Comparison of ENCODE assay signal across 35 cellular contexts in the genomic region with DNA sequence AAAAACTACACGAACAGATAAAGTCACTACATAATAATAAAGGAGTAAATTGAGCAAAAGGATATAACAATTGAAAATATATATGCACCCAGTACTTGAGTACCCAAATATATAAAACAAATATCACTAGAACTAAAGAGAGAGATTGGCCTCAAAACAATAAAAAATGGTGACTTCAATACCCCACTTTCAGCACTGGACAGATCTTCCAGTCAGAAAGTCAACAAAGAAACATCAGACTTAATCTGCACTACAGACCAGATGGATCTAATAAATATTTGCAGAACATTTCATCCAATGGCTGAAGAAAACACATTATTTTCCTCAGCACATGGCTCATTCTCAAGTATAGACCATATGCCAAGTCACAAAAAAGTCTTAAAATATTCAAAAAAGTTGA.
"Had no signal": no experiment of that assay in that cellular context is flagged by ENCODE, and none has a peak within 500 bp of the region (broad histone marks: within the 10 kb centered on the region; RNA-seq: fewer than 3 reads in every experiment).

No MANE protein-coding gene starts in this region.

- H3K4me3 ChIP-seq: MG63 had no signal

- H3K36me3 ChIP-seq: MG63 had no signal

- H3K27me3 ChIP-seq: MG63 had no signal

- H3K9me3 ChIP-seq: MG63 had no signal

- DNase-seq: Karpas-422, Kasumi-1, MG63, MM.1S, MV-4-11, NCI-H1048, NCI-H1092, NCI-H1092 treated with DMSO at 0.1 percent for 48 hours, NCI-H1105, NCI-H1105 treated with DMSO at 0.1 percent for 48 hours, NCI-H1417, NCI-H1417 treated with DMSO at 0.1 percent for 48 hours, NCI-H1436, NCI-H1436 treated with DMSO at 0.1 percent for 48 hours, NCI-H146, NCI-H1694, NCI-H1694 treated with DMSO at 0.1 percent for 48 hours, NCI-H187, NCI-H187 treated with DMSO at 0.1 percent for 48 hours, NCI-H1930, NCI-H2029, NCI-H2029 treated with DMSO at 0.1 percent for 48 hours, NCI-H2081, NCI-H2081 treated with DMSO at 0.1 percent for 48 hours, NCI-H2107, NCI-H2171, NCI-H2171 treated with DMSO at 0.1 percent for 48 hours, NCI-H2227 treated with DMSO at 0.1 percent for 48 hours, NCI-H226, NCI-H345, NCI-H446, NCI-H446 treated with DMSO at 0.1 percent for 48 hours, NCI-H510A, NCI-H510A treated with DMSO at 0.1 percent for 48 hours, NCI-H524 had no signal
